Comparison of ENCODE assay signal across 7 cellular contexts in the genomic region with DNA sequence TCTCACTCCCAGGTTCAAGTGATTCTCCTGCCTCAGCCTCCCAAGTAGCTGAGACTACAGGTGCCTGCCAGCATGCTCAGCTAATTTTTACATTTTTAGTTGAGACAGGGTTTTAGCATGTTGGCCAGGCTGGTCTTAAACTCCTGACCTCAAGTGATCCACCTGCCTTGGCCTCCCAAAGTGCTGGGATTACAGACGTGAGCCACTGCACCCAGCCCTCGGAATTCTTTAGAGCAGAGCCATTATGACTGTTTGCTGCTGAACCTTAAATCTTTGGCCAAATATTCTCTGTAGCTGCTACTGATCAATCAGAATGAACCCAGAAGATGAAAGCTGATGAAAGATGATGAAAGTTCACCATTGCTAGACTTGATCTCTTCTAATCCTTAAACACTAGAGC.
DNase-seq lines count a peak whose midpoint lies in the region; FAIRE-seq and TF ChIP-seq lines count a peak whose summit lies in the region.
"Not testable (repeated sequence)": the region's sequence is repeated elsewhere in the genome, so short reads cannot be mapped to it uniquely, and the experiment has no call there.

No MANE protein-coding gene starts in this region.

- H3K9me1 ChIP-seq in endothelial cell of umbilical vein (replicated peaks; ENCODE audit: control insufficient read depth, extremely low read depth, insufficient read depth, low read length), result not testable (repeated sequence)

- BruUV-seq in endothelial cell of umbilical vein (replicated peaks; lab: Mats Ljungman, UMichigan), result not testable (repeated sequence)

- not testable (repeated sequence) for H3K9ac ChIP-seq in GM23248; endothelial cell of umbilical vein (replicated peaks; ENCODE audit: extremely low read depth, insufficient read depth, low read length); muscle layer of colon (ENCODE audit: low read length)
- peak overlapping the region; percentile 34; the same call in 1 of the 2 replicates for H3K9ac ChIP-seq in SK-N-SH

- WGBS in GM23248 (ENCODE audit: low coverage in 1 of 2, low lambda C conversion rate in 2 of 2, missing lambda C conversion rate in 2 of 2), 2 experiments, result 70% methylated on average over 2 of the region's 2 CpGs
- 87% methylated on average over 2 of the region's 2 CpGs for WGBS in SK-N-SH (ENCODE audit: low lambda C conversion rate)
- WGBS in sigmoid colon, 2 donors, result 86 to 88% methylated on average over 2 of the region's 2 CpGs

- not testable (repeated sequence) for TF ChIP-seq EP300 in SK-N-SH (IDR thresholded peaks at IDR 0.05; ENCODE audit: borderline replicate concordance in 1 of 2, low read depth in 1 of 2, low read length in 1 of 2); sigmoid colon (IDR thresholded peaks at IDR 0.05)

- dilution Hi-C loops in endothelial cell of umbilical vein (cut with MboI; ENCODE audit: extremely low pct_ligation_motif_present, low sequenced_read_pairs), result not testable (repeated sequence)

- TF ChIP-seq POLR2A in endothelial cell of umbilical vein (IDR thresholded peaks at IDR 0.05; ENCODE audit: low read depth, low read length); sigmoid colon (IDR thresholded peaks at IDR 0.05): not testable (repeated sequence)

- not testable (repeated sequence) for FAIRE-seq in endothelial cell of umbilical vein (lab: Jason Lieb, UNC)

- not testable (repeated sequence) for H3K4me3 ChIP-seq in GM23248; SK-N-SH (ENCODE audit: low read depth in 2 of 2, low read length in 1 of 2); brain microvascular endothelial cell (ENCODE audit: low read depth, low read length); endothelial cell of umbilical vein (replicated peaks in 1 of 3; ENCODE audit: insufficient read depth in 1 of 3, low read depth in 1 of 3, low read length in 3 of 3); muscle layer of colon (ENCODE audit: low read depth in 1 of 2, low read length in 2 of 2); sigmoid colon; tibial artery

- POLR2A ChIA-PET in SK-N-SH (lab: Yijun Ruan, JAX); endothelial cell of umbilical vein (lab: Charles Lee): not testable (repeated sequence)

- H3F3A ChIP-seq in GM23248 (ENCODE audit: insufficient read depth), result peaks cover 40% of the 10 kb centered on the region
- peaks cover 36% of the 10 kb centered on the region for H3F3A ChIP-seq in SK-N-SH (replicated peaks; ENCODE audit: insufficient read depth)

- not testable (repeated sequence) for H3K27me3 ChIP-seq in GM23248 (replicated peaks; ENCODE audit: insufficient read depth); SK-N-SH (ENCODE audit: insufficient read depth); brain microvascular endothelial cell (replicated peaks); endothelial cell of umbilical vein (ENCODE audit: control insufficient read depth in 2 of 2, insufficient read depth in 2 of 2, low read length in 2 of 2); muscle layer of colon (ENCODE audit: control insufficient read depth in 1 of 2, insufficient read depth in 2 of 2, low read length in 2 of 2); sigmoid colon; tibial artery

- CTCF ChIA-PET in SK-N-SH (lab: Yijun Ruan, JAX), result interaction anchor here (1.0 to 10.8 kb wide), 6 partner anchors 10 to 254 kb away, joined by 3 to 96 read pairs (median 4); no protein-coding TSS in a partner anchor
- CTCF ChIA-PET in endothelial cell of umbilical vein (lab: Charles Lee), result interaction anchor here (1.0 to 3.1 kb wide), 8 partner anchors 13 to 253 kb away, joined by 3 to 12 read pairs (median 4); no protein-coding TSS in a partner anchor

- DNase-seq in GM23248; SK-N-SH; brain microvascular endothelial cell; endothelial cell of umbilical vein (ENCODE audit: low read depth, low spot score); sigmoid colon; tibial artery: not testable (repeated sequence)

- not testable (repeated sequence) for H3K36me3 ChIP-seq in GM23248 (ENCODE audit: low read depth); SK-N-SH (replicated peaks in 1 of 2; ENCODE audit: control insufficient read depth in 1 of 2, insufficient read depth in 2 of 2, low read length in 1 of 2); brain microvascular endothelial cell (replicated peaks); endothelial cell of umbilical vein (ENCODE audit: control insufficient read depth in 2 of 2, extremely low read depth in 1 of 2, insufficient read depth in 2 of 2, low read length in 2 of 2); muscle layer of colon (ENCODE audit: insufficient read depth, low read length); sigmoid colon; tibial artery

- not testable (repeated sequence) for H3K9me2 ChIP-seq in GM23248 (ENCODE audit: insufficient read depth); SK-N-SH

- H3K27ac ChIP-seq in GM23248 (peak overlapping the region; percentile 72; the same call in 1 of the 2 replicates), SK-N-SH (ENCODE audit: low read depth in 2 of 2, low read length in 1 of 2) (peak overlapping the region in 1 of 2 experiments; percentile 82; a peak in 2 of 4 replicates), brain microvascular endothelial cell (peak overlapping the region; percentile 72), endothelial cell of umbilical vein (ENCODE audit: insufficient read depth, low read depth, low read length) (peak overlapping the region; percentile 95), muscle layer of colon (ENCODE audit: low read depth, low read length) (peak overlapping the region; percentile 24), sigmoid colon (peak overlapping the region; percentile 54 to 87 (median 66)), tibial artery (peak overlapping the region; percentile 82 to 91)

- TF ChIP-seq CTCF in SK-N-SH (IDR thresholded peaks at IDR 0.05); brain microvascular endothelial cell (IDR thresholded peaks at IDR 0.05; ENCODE audit: low read depth, low read length, missing control alignments); endothelial cell of umbilical vein (IDR thresholded peaks at IDR 0.05; ENCODE audit: extremely low read depth in 1 of 2, insufficient read depth in 1 of 2, low read depth in 1 of 2, low read length in 2 of 2); sigmoid colon (IDR thresholded peaks at IDR 0.05); tibial artery (IDR thresholded peaks at IDR 0.05): not testable (repeated sequence)

- TF ChIP-seq RAD21 in SK-N-SH (IDR thresholded peaks at IDR 0.05; ENCODE audit: low read length), result not testable (repeated sequence)

- H3K9me3 ChIP-seq in GM23248 (ENCODE audit: low read depth); SK-N-SH; endothelial cell of umbilical vein (replicated peaks; ENCODE audit: control insufficient read depth, insufficient read depth, low read length); muscle layer of colon (ENCODE audit: low read length); sigmoid colon; tibial artery: not testable (repeated sequence)

- in situ Hi-C loops in GM23248 (cut with MboI); brain microvascular endothelial cell (cut with HindIII; ENCODE audit: low pct_ligation_motif_present, low sequenced_read_pairs): not testable (repeated sequence)

- peaks cover 18% of the 10 kb centered on the region for H3K79me2 ChIP-seq in GM23248 (ENCODE audit: insufficient read depth)
- H3K79me2 ChIP-seq in SK-N-SH (ENCODE audit: insufficient read depth); endothelial cell of umbilical vein (ENCODE audit: control insufficient read depth, insufficient read depth, low read length): not testable (repeated sequence)

- intact Hi-C loops in endothelial cell of umbilical vein (cut with micrococcal nuclease); sigmoid colon (cut with DNase I); tibial artery (cut with DNase I; ENCODE audit: low total_unique reads): not testable (repeated sequence)

- H4K20me1 ChIP-seq in GM23248 (ENCODE audit: insufficient read depth); SK-N-SH (ENCODE audit: insufficient read depth); endothelial cell of umbilical vein (replicated peaks; ENCODE audit: control insufficient read depth, extremely low read depth, insufficient read depth, low read length): not testable (repeated sequence)

- not testable (repeated sequence) for H3K4me2 ChIP-seq in GM23248 (ENCODE audit: unreplicated experiment); endothelial cell of umbilical vein (ENCODE audit: insufficient read depth, low read length)
- peak overlapping the region; percentile 52 for H3K4me2 ChIP-seq in SK-N-SH

- not testable (repeated sequence) for H2AFZ ChIP-seq in GM23248; SK-N-SH (ENCODE audit: low read depth); endothelial cell of umbilical vein (ENCODE audit: low read depth, low read length)

- H3K4me1 ChIP-seq in GM23248 (ENCODE audit: insufficient read depth) (peaks cover 46% of the 10 kb centered on the region), SK-N-SH (ENCODE audit: control insufficient read depth in 1 of 2, insufficient read depth in 2 of 2, low read depth in 1 of 2, low read length in 1 of 2) (peaks cover 40% of the 10 kb centered on the region in 2 experiments), endothelial cell of umbilical vein (ENCODE audit: control insufficient read depth, extremely low read depth, insufficient read depth, low read length) (peaks cover 52% of the 10 kb centered on the region), muscle layer of colon (ENCODE audit: insufficient read depth, low read length) (peaks cover 70% of the 10 kb centered on the region), sigmoid colon (peaks cover 0 to 75% (median 71%) of the 10 kb centered on the region in 4 donors), tibial artery (peaks cover 5 to 91% (median 57%) of the 10 kb centered on the region in 4 donors)
